Comparison of ENCODE assay signal across 8 cellular contexts in the genomic region with DNA sequence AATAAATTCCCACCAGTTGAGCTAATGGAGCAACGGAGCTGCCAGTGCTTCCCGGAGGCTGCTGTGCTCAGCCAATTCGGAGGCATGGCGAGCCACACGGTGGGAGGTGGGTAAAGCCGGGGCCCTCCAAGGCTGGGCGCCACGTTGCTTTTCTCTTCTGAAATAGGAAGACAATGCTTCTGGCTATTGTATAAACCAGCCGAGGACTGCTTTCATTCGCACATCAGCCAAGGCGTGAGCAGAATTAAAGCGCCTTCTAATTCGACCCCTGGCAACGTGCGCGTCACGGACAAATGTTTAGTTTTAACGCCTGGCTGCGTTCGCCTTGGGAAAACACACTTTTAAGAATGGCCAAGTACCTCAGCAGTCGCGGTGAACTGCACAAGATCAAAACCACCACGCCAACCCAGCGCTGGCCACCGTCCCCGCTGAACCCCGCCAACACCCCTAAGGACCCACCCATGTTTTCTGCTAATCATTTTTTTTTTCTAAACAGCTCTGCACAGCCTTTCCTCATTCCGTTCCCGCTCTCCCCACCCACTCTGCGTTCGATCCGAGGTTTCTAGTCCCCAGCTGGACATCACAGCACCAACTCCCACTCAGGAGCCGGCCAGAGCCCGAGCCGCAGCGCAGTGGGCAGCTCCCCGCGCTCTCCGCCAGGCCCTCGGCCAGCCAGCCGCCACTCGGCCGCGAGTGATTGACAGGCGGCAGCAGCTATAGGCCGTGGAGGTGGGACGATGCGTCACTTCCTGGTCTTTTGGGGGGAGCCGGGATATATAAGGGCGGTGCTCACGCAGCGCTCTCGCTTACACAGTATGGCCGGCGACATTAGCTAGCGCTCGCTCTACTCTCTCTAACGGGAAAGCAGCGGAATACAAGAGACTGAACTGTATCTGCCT. TPM values are rescaled to one million over a fixed set of nuclear protein-coding genes. Genes with fewer than 3 reads are reported as not detected.
DNase-seq lines count a peak whose midpoint lies in the region; ATAC-seq and TF ChIP-seq lines count a peak whose summit lies in the region.

Gene AMD1 (plus strand): TSS at position 805 of the 899 bp plus-strand sequence. CDS start 321 bp downstream, outside the sequence.

- TF ChIP-seq EP300 in Ishikawa (IDR thresholded peaks at IDR 0.05; ENCODE audit: borderline replicate concordance) = no peak

- peaks cover 37% of the 10 kb centered on the region for H4K20me1 ChIP-seq in PC-3 (ENCODE audit: low read length)

- no peaks in the 10 kb centered on the region for H3K9me3 ChIP-seq in PC-3 (ENCODE audit: low read length)

- H3K9ac ChIP-seq in PC-3 (ENCODE audit: low read length) = peak within 1 kb of the TSS; percentile 97

- intact Hi-C loops in PC-3 (cut with micrococcal nuclease) = loop anchor here (1.0 to 2.0 kb wide), 2 partner anchors 192 to 255 kb away; no protein-coding TSS in a partner anchor

- CTCF ChIA-PET in PC-3 (lab: Charles Lee) = interaction anchor here (0.7 to 1.5 kb wide), 6 partner anchors 57 to 346 kb away, joined by 3 to 4 read pairs (median 3); no protein-coding TSS in a partner anchor

- POLR2A ChIA-PET in PC-3 (lab: Charles Lee; ENCODE audit: unreplicated experiment) = interaction anchor here (0.5 to 2.7 kb wide), 10 partner anchors 46 to 738 kb away, joined by 3 to 33 read pairs (median 6); partner anchors contain the start of gene CDK19

- DNase-seq in DMS114 treated with DMSO at 0.1 percent for 48 hours (lab: John Stamatoyannopoulos, UW; ENCODE audit: unreplicated experiment) = peak; percentile 96
- DNase-seq in PC-3 = peak; percentile 92
- peak; percentile 88 for DNase-seq in activated T-cell treated with anti-CD3 and anti-CD28 coated beads for 48 hours (ENCODE audit: low read depth)
- peak; percentile 85 for DNase-seq in epithelial cell of prostate (ENCODE audit: low read depth, low spot score)
- DNase-seq in mucosa of gallbladder (ENCODE audit: low spot score) = peak; percentile 98
- DNase-seq in stimulated activated CD8-positive, alpha-beta memory T cell treated with anti-CD3 and anti-CD28 coated beads, Interleukin-4, amount 100 ng/mL, for 4 hours (ENCODE audit: low read depth in 2 of 2, low spot score in 1 of 2) = peak; percentile 89

- no peaks in the 10 kb centered on the region; the same call in 1 of the 2 replicates for H3K36me3 ChIP-seq in PC-3 (ENCODE audit: low read depth, low read length)

- peak; percentile 65 for ATAC-seq in GM21576 (IDR thresholded peaks at IDR 0.05; ENCODE audit: unreplicated experiment)
- ATAC-seq in PC-3 = peak; percentile 81

- H3K27ac ChIP-seq in PC-3 (ENCODE audit: low read length) (peak within 1 kb of the TSS; percentile 60), epithelial cell of prostate (peak within 1 kb of the TSS; percentile 83)

- H3K79me2 ChIP-seq in PC-3 (ENCODE audit: low read length) = peaks cover 60% of the 10 kb centered on the region

- no peaks in the 10 kb centered on the region for H3K27me3 ChIP-seq in PC-3 (ENCODE audit: low read length)

- peak within 1 kb of the TSS; percentile 73 for H2AFZ ChIP-seq in PC-3 (ENCODE audit: low read length)

- no peaks in the 10 kb centered on the region for H3K9me2 ChIP-seq in PC-3 (replicated peaks; ENCODE audit: low read length)

- H3K4me3 ChIP-seq in PC-3 (ENCODE audit: low read length) = peak within 1 kb of the TSS; percentile 96

- TF ChIP-seq CTCF in PC-3 (conservative IDR thresholded peaks at IDR 0.05; ENCODE audit: low read depth, low read length) = no peak

- TSS peak; percentile 33 for BruUV-seq in PC-3 (replicated peaks; lab: Mats Ljungman, UMichigan)

- H3K4me1 ChIP-seq in PC-3 (ENCODE audit: insufficient read depth, low read length) = peaks cover 7% of the 10 kb centered on the region

- peak within 1 kb of the TSS; percentile 97 for H3K4me2 ChIP-seq in PC-3 (ENCODE audit: low read length)

- no peaks in the 10 kb centered on the region for H3F3A ChIP-seq in PC-3 (ENCODE audit: low read length, unreplicated experiment)

- TF ChIP-seq RAD21 in Ishikawa (IDR thresholded peaks at IDR 0.05; ENCODE audit: low read depth) = no peak

TF ChIP-seq in Ishikawa, 13 proteins besides CTCF, POLR2A, EP300 and RAD21:
- peak; percentile 96 for TF ChIP-seq TAF1 (IDR thresholded peaks at IDR 0.05; ENCODE audit: low read depth)
- TF ChIP-seq MAX (IDR thresholded peaks at IDR 0.05) = peak; percentile 72
- peak; percentile 43; the same call in 1 of the 2 replicates for TF ChIP-seq EGR1 (IDR thresholded peaks at IDR 0.05)
- TF ChIP-seq TEAD4 (IDR thresholded peaks at IDR 0.05) = peak; percentile 5; the same call in 1 of the 2 replicates
- 0 out of 2 replicates have a peak, but pooled peaks have one; percentile 14 for TF ChIP-seq REST (IDR thresholded peaks at IDR 0.05; ENCODE audit: low read depth)
- no peak; the same call in 1 of the 2 replicates for TF ChIP-seq NFIC (IDR thresholded peaks at IDR 0.05)
- peak; percentile 98 for TF ChIP-seq YY1 (IDR thresholded peaks at IDR 0.05; ENCODE audit: low read depth)
- TF ChIP-seq ZBTB7A (IDR thresholded peaks at IDR 0.05; ENCODE audit: low read depth) = 0 out of 2 replicates have a peak, but pooled peaks have one; percentile 15
- peak; percentile 90 for TF ChIP-seq CREB1 (IDR thresholded peaks at IDR 0.05; ENCODE audit: low read depth)
- no peak for TF ChIP-seq USF1 (IDR thresholded peaks at IDR 0.05)
- TF ChIP-seq TCF12 (IDR thresholded peaks at IDR 0.05; ENCODE audit: low read depth) = no peak

RNA-seq across cellular contexts. Expression of gene AMD1, which starts in this region (rescaled TPM):
- total RNA-seq in PC-3 (2014; rRNA removed) = 56.2 and 72.5 TPM in 2 replicates
- 69.5 TPM for total RNA-seq in mucosa of gallbladder

Comparison
In these comparisons a context has a peak if more than half of its experiments do, and no peak if none do; other contexts are left out.
1. Peak in every context shown above with its lines: DNase-seq, ATAC-seq, H3K4me3 ChIP-seq and H3K27ac ChIP-seq.